ENCODE assay signal across 15 cellular contexts in genomic region chr1:90719321-90720136, GRCh38. TPM values are rescaled to one million over a fixed set of nuclear protein-coding genes. Genes with fewer than 3 reads are reported as not detected.
DNase-seq lines count a peak whose midpoint lies in the region; TF ChIP-seq lines count a peak whose summit lies in the region.
"Had no signal": no experiment of that assay in that cellular context is flagged by ENCODE, and none has a peak within 500 bp of the region (broad histone marks: within the 10 kb centered on the region; RNA-seq: fewer than 3 reads in every experiment).

No MANE protein-coding gene starts in this region.

- peaks cover 98% of the 10 kb centered on the region for H3K27me3 Mint-ChIP-seq in neural crest cell (ENCODE audit: low read depth)

- POLR2A ChIA-PET in HEK293 (lab: Yijun Ruan, JAX): interaction anchor here (1.1 kb wide), 1 partner anchor 12 kb away, joined by 4 read pairs; no protein-coding TSS in a partner anchor

- no peaks in the 10 kb centered on the region for H3K9me3 Mint-ChIP-seq in neural crest cell

- H3K9me3 ChIP-seq in HEK293 (ENCODE audit: control insufficient read depth, insufficient read depth, low read depth, low read length) (no peaks in the 10 kb centered on the region), ectodermal cell (ENCODE audit: control insufficient read depth, low read length) (no peaks in the 10 kb centered on the region)
- peaks cover 15% of the 10 kb centered on the region for H3K9me3 ChIP-seq in effector memory CD4-positive, alpha-beta T cell (ENCODE audit: control insufficient read depth, low read length)

- peak overlapping the region; percentile 77 for H3K4me3 Mint-ChIP-seq in neural crest cell
- H3K4me3 Mint-ChIP-seq: activated T-cell treated with anti-CD3 and anti-CD28 coated beads, Interleukin-2, amount 50 U/mL, for 4 hours had no signal

- no peak overlapping the region for H3K27ac Mint-ChIP-seq in neural crest cell (ENCODE audit: unreplicated experiment)

- H3K27me3 ChIP-seq in ectodermal cell (ENCODE audit: control insufficient read depth, insufficient read depth, low read length, poor library complexity, severe bottlenecking): peaks cover 100% of the 10 kb centered on the region
- H3K27me3 ChIP-seq in effector memory CD4-positive, alpha-beta T cell (replicated peaks; ENCODE audit: control insufficient read depth, insufficient read depth, low read length, poor library complexity, severe bottlenecking): peaks cover 91% of the 10 kb centered on the region

- H3K4me1 ChIP-seq in HEK293 (ENCODE audit: control insufficient read depth, insufficient read depth, low read length) (peaks cover 3% of the 10 kb centered on the region; the same call in 1 of the 2 replicates), ectodermal cell (ENCODE audit: control insufficient read depth, insufficient read depth, low read length) (no peaks in the 10 kb centered on the region)
- H3K4me1 ChIP-seq in effector memory CD4-positive, alpha-beta T cell (ENCODE audit: control insufficient read depth, insufficient read depth, low read length, poor library complexity, severe bottlenecking): peaks cover 14% of the 10 kb centered on the region
- H3K4me1 ChIP-seq: parathyroid adenoma had no signal

- H3K27ac ChIP-seq in HEK293 (ENCODE audit: extremely low read depth, low read depth, low read length) (no peak overlapping the region), ectodermal cell (ENCODE audit: insufficient read depth, low read depth, low read length, poor library complexity, severe bottlenecking) (no peak overlapping the region)
- H3K27ac ChIP-seq in effector memory CD4-positive, alpha-beta T cell (ENCODE audit: insufficient read depth, low read length, poor library complexity, severe bottlenecking): no peak overlapping the region
- H3K27ac ChIP-seq: parathyroid adenoma, stomach had no signal

- H3K4me3 ChIP-seq in HEK293 (ENCODE audit: low read depth, low read length) (no peak overlapping the region), ectodermal cell (ENCODE audit: insufficient read depth, low read depth, low read length) (peak overlapping the region; percentile 14)
- no peak overlapping the region for H3K4me3 ChIP-seq in effector memory CD4-positive, alpha-beta T cell (ENCODE audit: insufficient read depth, low read depth, low read length, poor library complexity, severe bottlenecking)
- H3K4me3 ChIP-seq: GM12878 had no signal

- CTCF ChIA-PET in HEK293 (lab: Yijun Ruan, JAX): interaction anchor here (1.0 to 1.3 kb wide), 2 partner anchors 11 to 447 kb away, joined by 4 to 9 read pairs; no protein-coding TSS in a partner anchor

- H3K36me3 ChIP-seq in HEK293 (ENCODE audit: control insufficient read depth in 2 of 2, insufficient read depth in 1 of 2, low read length in 2 of 2) (no peaks in the 10 kb centered on the region), ectodermal cell (ENCODE audit: control insufficient read depth, insufficient read depth, low read length) (no peaks in the 10 kb centered on the region)
- no peaks in the 10 kb centered on the region for H3K36me3 ChIP-seq in effector memory CD4-positive, alpha-beta T cell (ENCODE audit: control insufficient read depth, insufficient read depth, low read length)
- H3K36me3 ChIP-seq: stomach had no signal

- WGBS in ectodermal cell, 2 experiments: 1% methylated on average over 54 of the region's 54 CpGs

- H3K36me3 Mint-ChIP-seq in neural crest cell (ENCODE audit: low read depth): no peaks in the 10 kb centered on the region

- DNase-seq in DMS53 treated with DMSO at 0.1 percent for 48 hours (lab: John Stamatoyannopoulos, UW; ENCODE audit: unreplicated experiment): peak; percentile 38
- no peak for DNase-seq in neural crest cell (ENCODE audit: low read depth, low spot score)
- no peak for DNase-seq in activated T-cell treated with anti-CD3 and anti-CD28 coated beads, Interleukin-2, amount 50 U/mL, for 1 hour
- no peak for DNase-seq in effector memory CD4-positive, alpha-beta T cell
- DNase-seq in stimulated activated CD4-positive, alpha-beta T cell treated with anti-CD3 and anti-CD28 coated beads, Interleukin-15, amount 100 ng/mL, for 24 hours: no peak
- DNase-seq: activated T-cell treated with anti-CD3 and anti-CD28 coated beads, Interleukin-2, amount 50 U/mL, for 4 hours; central memory CD4-positive, alpha-beta T cell; left cardiac atrium; stimulated activated CD4-positive, alpha-beta T cell treated with anti-CD3 and anti-CD28 coated beads, Interleukin-1b, Interleukin-23, amount 100 ng/mL, for 48 hours; stomach had no signal

- TF ChIP-seq CTCF in HEK293 (tag by site-specific recombination; IDR thresholded peaks at IDR 0.05): no peak
- TF ChIP-seq CTCF in neural crest cell (conservative IDR thresholded peaks at IDR 0.05): no peak

- peaks cover 25% of the 10 kb centered on the region for H3K4me1 Mint-ChIP-seq in neural crest cell

TF ChIP-seq in HEK293, 187 proteins besides CTCF, POLR2A, EP300 and RAD21:
- TF ChIP-seq ZNF394 (tag by site-specific recombination; IDR thresholded peaks at IDR 0.05; ENCODE audit: borderline replicate concordance): no peak
- TF ChIP-seq ZNF362 (tag by site-specific recombination; IDR thresholded peaks at IDR 0.05): peak; percentile 64; the same call in 1 of the 2 replicates

RNA-seq across cellular contexts. Expression of gene BARHL2, which starts 2.4 kb away (rescaled TPM):
- 1.1 TPM for polyA plus RNA-seq in ectodermal cell (2013, experiment 1 of 4)
- 4.0 TPM for polyA plus RNA-seq in ectodermal cell (2013, experiment 2 of 4)
- 0.91 TPM for polyA plus RNA-seq in ectodermal cell (2013, experiment 3 of 4)
- 2.1 TPM for polyA plus RNA-seq in ectodermal cell (2013, experiment 4 of 4)
- not detected in 2 replicates for total RNA-seq in neural crest cell
- total RNA-seq: activated T-cell treated with anti-CD3 and anti-CD28 coated beads, Interleukin-2, amount 50 U/mL, for 4 hours; GM12878; left cardiac atrium; MCF 10A; stomach had no signal
- polyA plus RNA-seq: GM12878, stomach had no signal
